11 cellular contexts compared by ENCODE assay signal in genomic region chr22:16783930-16784354, GRCh38. TPM values are rescaled to one million over a fixed set of nuclear protein-coding genes. Genes with fewer than 3 reads are reported as not detected.
DNase-seq lines count a peak whose midpoint lies in the region; ATAC-seq and TF ChIP-seq lines count a peak whose summit lies in the region.
"Had no signal": no experiment of that assay in that cellular context is flagged by ENCODE, and none has a peak within 500 bp of the region (broad histone marks: within the 10 kb centered on the region; RNA-seq: fewer than 3 reads in every experiment).

No MANE protein-coding gene starts in this region.

- ATAC-seq in GM18502 (IDR thresholded peaks at IDR 0.05; ENCODE audit: poor library complexity, unreplicated experiment) (no peak), HG03521 (IDR thresholded peaks at IDR 0.05; ENCODE audit: unreplicated experiment) (no peak)

- TF ChIP-seq POLR2A in NB4 (IDR thresholded peaks at IDR 0.05; ENCODE audit: extremely low read depth, insufficient read length) = no peak

- TF ChIP-seq CTCF in GM10248 (IDR thresholded peaks at IDR 0.05; ENCODE audit: control extremely low read depth, extremely low read depth, low read depth, missing control alignments) = peak; percentile 3
- peak; percentile 43 for TF ChIP-seq CTCF in NB4 (IDR thresholded peaks at IDR 0.05; ENCODE audit: low read depth, low read length)
- peak; percentile 30 for TF ChIP-seq CTCF in epithelial cell of esophagus (IDR thresholded peaks at IDR 0.05; ENCODE audit: insufficient read depth, low read depth, low read length, missing control alignments)

- H3K4me3 ChIP-seq in NB4 (ENCODE audit: low read depth, low read length) (no peak overlapping the region), epithelial cell of esophagus (ENCODE audit: low read length) (no peak overlapping the region)
- H3K4me3 ChIP-seq: esophagus squamous epithelium had no signal

- POLR2A ChIA-PET in GM10248 (lab: Yijun Ruan, JAX) = no interaction called here

- DNase-seq in ACHN = peak; percentile 37
- no peak for DNase-seq in GM10248 (ENCODE audit: extremely low spot score)
- DNase-seq in NB4 (ENCODE audit: low read depth) = peak; percentile 18
- DNase-seq in epithelial cell of esophagus (ENCODE audit: low read depth) = no peak
- no peak for DNase-seq in dermis blood vessel endothelial cell
- no peak for DNase-seq in germinal center (ENCODE audit: low spot score)
- DNase-seq: activated naive CD8-positive, alpha-beta T cell treated with anti-CD3 and anti-CD28 coated beads, Interleukin-2, amount 10 ng/mL, durations not matched to agents 7 days and 5 days; esophagus squamous epithelium; GF-D8 had no signal

- CTCF ChIA-PET in GM10248 (lab: Yijun Ruan, JAX) = interaction anchor here (1.2 kb wide), 1 partner anchor 24 kb away, joined by 4 read pairs; no protein-coding TSS in a partner anchor

- in situ Hi-C loops in ACHN (cut with HindIII; ENCODE audit: low pct_ligation_motif_present, low pct_unique_long_range_greater_than_20kb, low sequenced_read_pairs) = no loop called here

RNA-seq across cellular contexts. Expression of gene XKR3, which starts 41.3 kb away (rescaled TPM):
- total RNA-seq in dermis blood vessel endothelial cell = not detected in 2 replicates
- total RNA-seq: activated naive CD8-positive, alpha-beta T cell treated with anti-CD3 and anti-CD28 coated beads, Interleukin-2, amount 10 ng/mL, durations not matched to agents 7 days and 5 days; esophagus squamous epithelium had no signal

Comparison
In these comparisons a context has a peak if more than half of its experiments do, and no peak if none do; other contexts are left out.
1. DNase-seq: peak in ACHN (single experiment) and NB4 (single experiment); none in GM10248 (single experiment), epithelial cell of esophagus (single experiment), dermis blood vessel endothelial cell (single experiment) and germinal center (single experiment).
2. Peak in every context shown above with its lines, with median percentiles within 50 percentile points of each other: CTCF ChIP-seq.